Comparison of ENCODE assay signal across 8 cellular contexts in the genomic region with DNA sequence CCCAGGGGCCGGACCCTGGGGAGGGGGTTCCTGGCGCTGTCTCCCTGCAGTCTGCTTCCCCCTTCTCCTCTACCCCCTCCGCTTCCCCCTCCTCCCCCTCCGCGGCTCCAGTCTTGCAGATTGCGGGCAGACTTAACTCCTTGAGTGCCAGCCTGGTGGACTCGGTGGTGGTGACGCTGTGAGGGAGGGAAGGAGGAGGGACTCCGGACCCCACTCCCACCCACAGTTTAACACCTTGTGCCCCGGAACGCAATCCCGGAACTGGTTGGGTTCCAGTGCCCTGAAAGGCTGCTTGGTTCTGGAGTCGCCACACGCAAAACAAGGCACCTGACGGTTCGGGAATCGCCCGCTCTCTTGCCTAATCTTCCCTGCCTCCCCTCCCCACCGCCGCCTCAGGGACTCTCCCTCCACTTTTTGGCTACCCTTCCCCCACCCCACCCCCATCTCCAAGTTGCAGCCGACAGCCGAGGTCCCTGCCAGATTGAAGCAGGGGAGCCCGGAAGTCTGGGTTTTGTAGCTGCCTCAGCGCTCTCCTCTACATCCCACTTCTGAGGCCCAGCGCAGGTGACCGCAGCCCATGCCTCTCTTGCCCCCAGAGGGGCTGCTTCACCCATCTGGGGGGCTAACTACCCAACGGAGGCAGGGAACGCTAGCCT. TPM values are rescaled to one million over a fixed set of nuclear protein-coding genes. Genes with fewer than 3 reads are reported as not detected.
A peak's percentile ranks its signal among the peaks of the same experiment; 100 is the strongest.
DNase-seq lines count a peak whose midpoint lies in the region; ATAC-seq and TF ChIP-seq lines count a peak whose summit lies in the region.

No MANE protein-coding gene starts in this region.

- DNase-seq in NCI-H1694 treated with DMSO at 0.1 percent for 48 hours (lab: John Stamatoyannopoulos, UW) (peak; percentile 28), NCI-H1694 (lab: John Stamatoyannopoulos, UW) (no peak), NCI-H2227 treated with DMSO at 0.1 percent for 48 hours (lab: John Stamatoyannopoulos, UW) (peak; percentile 64), cerebellum (ENCODE audit: low spot score) (peak; percentile 92), kidney epithelial cell (ENCODE audit: low read depth) (no peak)
- peak; percentile 55 for DNase-seq in activated CD4-positive, CD25-positive, alpha-beta regulatory T cell treated with anti-CD3 and anti-CD28 coated beads, Interleukin-2, amount 50 U/mL, for 16 hours (ENCODE audit: low read depth, low spot score)
- peak; percentile 58 for DNase-seq in stimulated activated CD4-positive, alpha-beta T cell treated with anti-CD3 and anti-CD28 coated beads, Interleukin-12 subunit alpha, Interleukin-12 subunit beta, amount 100 ng/mL, for 4 hours

- peak overlapping the region; percentile 65 for H3K4me3 ChIP-seq in kidney epithelial cell (ENCODE audit: low read depth, low read length)

- no peak for ATAC-seq in HG03175 (IDR thresholded peaks at IDR 0.05; ENCODE audit: unreplicated experiment)

- H3K36me3 ChIP-seq in kidney epithelial cell (ENCODE audit: control insufficient read depth, insufficient read depth, low read length), result no peaks in the 10 kb centered on the region

- no peak for TF ChIP-seq CTCF in kidney epithelial cell (IDR thresholded peaks at IDR 0.05; ENCODE audit: insufficient read depth, low read length, poor library complexity, severe bottlenecking)

- no peaks in the 10 kb centered on the region for H3K27me3 ChIP-seq in kidney epithelial cell (ENCODE audit: control insufficient read depth, insufficient read depth, low read length)

RNA-seq across cellular contexts. Expression of a gene that starts 3.9 kb away (rescaled TPM):
- total RNA-seq in cerebellum, result 7.9 TPM
- total RNA-seq in kidney epithelial cell, result 48.3 and 51.9 TPM in 2 replicates

RNA-seq across cellular contexts. Expression of a gene that starts 26.5 kb away (rescaled TPM):
- total RNA-seq in cerebellum (not detected), kidney epithelial cell (0.25 TPM in 1 of 2 replicates, not detected in the other)

RNA-seq across cellular contexts. Expression of a gene that starts 41.9 kb away (rescaled TPM):
- not detected for total RNA-seq in cerebellum
- total RNA-seq in kidney epithelial cell, result not detected in 2 replicates

RNA-seq across cellular contexts. Expression of a gene that starts 45.9 kb away (rescaled TPM):
- not detected for total RNA-seq in cerebellum
- under 0.01 and 0.14 TPM in 2 replicates for total RNA-seq in kidney epithelial cell

Comparison
In these comparisons a context has a peak if more than half of its experiments do, and no peak if none do; other contexts are left out.
1. DNase-seq: peak in NCI-H1694 treated with DMSO at 0.1 percent for 48 hours (single experiment), NCI-H2227 treated with DMSO at 0.1 percent for 48 hours (single experiment), activated CD4-positive, CD25-positive, alpha-beta regulatory T cell treated with anti-CD3 and anti-CD28 coated beads, Interleukin-2, amount 50 U/mL, for 16 hours (single experiment), cerebellum (single experiment) and stimulated activated CD4-positive, alpha-beta T cell treated with anti-CD3 and anti-CD28 coated beads, Interleukin-12 subunit alpha, Interleukin-12 subunit beta, amount 100 ng/mL, for 4 hours (single experiment); none in NCI-H1694 (single experiment) and kidney epithelial cell (single experiment).